In genomic region chr1:26792924-26793323, GRCh38 we compare ENCODE assay signal across 18 cellular contexts.
"Had no signal": no experiment of that assay in that cellular context is flagged by ENCODE, and none has a peak within 500 bp of the region (broad histone marks: within the 10 kb centered on the region; RNA-seq: fewer than 3 reads in every experiment).

No MANE protein-coding gene starts in this region.

- H3K4me1 ChIP-seq: body of pancreas, colonic mucosa, uterus had no signal

- H3K9me3 ChIP-seq: body of pancreas, colonic mucosa, spleen, tibial artery, uterus had no signal

- H3K4me3 Mint-ChIP-seq: neural progenitor cell had no signal

- DNase-seq: activated CD8-positive, alpha-beta memory T cell treated with anti-CD3 and anti-CD28 coated beads for 24 hours; activated effector memory CD4-positive, alpha-beta T cell treated with Interleukin-2 at 50 U/mL for 16 hours; activated naive CD4-positive, alpha-beta T cell treated with anti-CD3 and anti-CD28 coated beads, Interleukin-2, amount 50 U/mL, for 16 hours; amygdala; body of pancreas; caudate nucleus; colonic mucosa; foreskin fibroblast; kidney glomerular epithelial cell; mesenchymal stem cell; spleen; stimulated activated CD4-positive, alpha-beta T cell treated with anti-CD3 and anti-CD28 coated beads, Interleukin-1b, Interleukin-23, amount 100 ng/mL, for 48 hours; tibial artery; uterus; WERI-Rb-1 had no signal

- H3K36me3 ChIP-seq: colonic mucosa, neural progenitor cell, uterus, WERI-Rb-1 had no signal

- H3K27me3 ChIP-seq: body of pancreas, colonic mucosa, neural progenitor cell, spleen, tibial artery, uterus had no signal

- H3K4me2 ChIP-seq: neural progenitor cell had no signal

- H3K27ac ChIP-seq: body of pancreas, colonic mucosa, neural progenitor cell, spleen, tibial artery, uterus, WERI-Rb-1 had no signal

- H3K4me3 ChIP-seq: body of pancreas, colonic mucosa, neural progenitor cell, spleen, tibial artery, uterus had no signal

- H3K9me3 Mint-ChIP-seq: neural progenitor cell had no signal

- H2AFZ ChIP-seq: neural progenitor cell had no signal

- FAIRE-seq: endothelial cell of umbilical vein had no signal

- H3K9ac ChIP-seq: neural progenitor cell had no signal

- H3K27ac Mint-ChIP-seq: neural progenitor cell had no signal

- ATAC-seq: body of pancreas, sciatic nerve had no signal
